ENCODE assay signal across 26 cellular contexts in genomic region chr10:43354325-43354635, GRCh38. TPM values are rescaled to one million over a fixed set of nuclear protein-coding genes. Genes with fewer than 3 reads are reported as not detected.
DNase-seq lines count a peak whose midpoint lies in the region; ATAC-seq and TF ChIP-seq lines count a peak whose summit lies in the region.
"Had no signal": no experiment of that assay in that cellular context is flagged by ENCODE, and none has a peak within 500 bp of the region (broad histone marks: within the 10 kb centered on the region; RNA-seq: fewer than 3 reads in every experiment).

No MANE protein-coding gene starts in this region.

- no TSS peak for BruUV-seq in PC-9 (replicated peaks; lab: Mats Ljungman, UMichigan)

- no peaks in the 10 kb centered on the region for H4K20me1 ChIP-seq in H9 (ENCODE audit: control insufficient read depth, insufficient read depth, insufficient read length)
- H4K20me1 ChIP-seq in PC-9 (ENCODE audit: insufficient read depth), result no peaks in the 10 kb centered on the region
- H4K20me1 ChIP-seq in GM23338 (replicated peaks; ENCODE audit: insufficient read depth), result no peaks in the 10 kb centered on the region

- no peak overlapping the region for H4K8ac ChIP-seq in H9 (replicated peaks; ENCODE audit: insufficient read length, low read depth, low read length)

- no peaks in the 10 kb centered on the region for H3K36me3 ChIP-seq in PC-9 (ENCODE audit: low read depth)
- no peaks in the 10 kb centered on the region for H3K36me3 ChIP-seq in left lung
- H3K36me3 ChIP-seq in GM23338 (ENCODE audit: insufficient read depth), result no peaks in the 10 kb centered on the region
- H3K36me3 ChIP-seq: heart right ventricle, thoracic aorta had no signal

- H3K4ac ChIP-seq in H9 (ENCODE audit: low read depth, low read length), result no peak overlapping the region

- H2BK120ac ChIP-seq in H9 (ENCODE audit: low read depth, low read length, poor library complexity, severe bottlenecking), result no peak overlapping the region

- H3F3A ChIP-seq in PC-9 (ENCODE audit: insufficient read depth, low read depth), result peaks cover 56% of the 10 kb centered on the region
- no peaks in the 10 kb centered on the region for H3F3A ChIP-seq in GM23338 (replicated peaks; ENCODE audit: low read depth)

- POLR2A ChIA-PET in PC-9 (lab: Charles Lee; ENCODE audit: unreplicated experiment), result no interaction called here

- H3K14ac ChIP-seq in H9 (ENCODE audit: insufficient read depth, low read length), result no peak overlapping the region

- H3K4me1 Mint-ChIP-seq in H9, result peaks cover 27 to 41% of the 10 kb centered on the region in 2 experiments
- H3K4me1 Mint-ChIP-seq in stimulated activated effector memory CD8-positive, alpha-beta T cell treated with anti-CD3 and anti-CD28 coated beads, Interleukin-12 subunit alpha, Interleukin-12 subunit beta, amount 100 ng/mL, for 72 hours, result peaks cover 14% of the 10 kb centered on the region
- peaks cover 18% of the 10 kb centered on the region for H3K4me1 Mint-ChIP-seq in GM23338

- H3K23me2 ChIP-seq in H9 (ENCODE audit: insufficient read length, low read depth, low read length, poor library complexity, severe bottlenecking), result no peaks in the 10 kb centered on the region

- H3T11ph ChIP-seq in H9 (ENCODE audit: low read length), result no peak overlapping the region

- peaks cover 2% of the 10 kb centered on the region; the same call in 1 of the 2 replicates for H3K4me1 ChIP-seq in H9 (ENCODE audit: insufficient read depth, low read length)
- H3K4me1 ChIP-seq in PC-9 (replicated peaks; ENCODE audit: insufficient read depth), result peaks cover 61% of the 10 kb centered on the region
- H3K4me1 ChIP-seq in left lung, result no peaks in the 10 kb centered on the region
- H3K4me1 ChIP-seq in GM23338 (ENCODE audit: insufficient read depth), result peaks cover 17% of the 10 kb centered on the region

- H3K27ac Mint-ChIP-seq in H9 (peak overlapping the region in 2 of 3 experiments; percentile 3 to 80; a peak in 2 of 7 replicates), GM23338 (no peak overlapping the region)
- peak overlapping the region; percentile 43 for H3K27ac Mint-ChIP-seq in stimulated activated effector memory CD8-positive, alpha-beta T cell treated with anti-CD3 and anti-CD28 coated beads, Interleukin-12 subunit alpha, Interleukin-12 subunit beta, amount 100 ng/mL, for 72 hours
- H3K27ac Mint-ChIP-seq: activated CD4-positive, alpha-beta memory T cell treated with anti-CD3 and anti-CD28 coated beads for 36 hours; activated naive CD8-positive, alpha-beta T cell treated with anti-CD3 and anti-CD28 coated beads for 36 hours; CD14-positive monocyte had no signal

- DNase-seq in H9, result no peak
- DNase-seq in PC-9, result no peak
- no peak for DNase-seq in epithelial cell of prostate (ENCODE audit: low read depth, low spot score)
- no peak for DNase-seq in stimulated activated effector memory CD8-positive, alpha-beta T cell treated with anti-CD3 and anti-CD28 coated beads, Interleukin-12 subunit alpha, Interleukin-12 subunit beta, amount 100 ng/mL, for 72 hours (ENCODE audit: low spot score in 2 of 2)
- DNase-seq in left lung, result no peak
- no peak for DNase-seq in GM23338 (ENCODE audit: low spot score)
- DNase-seq: activated CD4-positive, alpha-beta memory T cell treated with anti-CD3 and anti-CD28 coated beads for 36 hours; activated CD8-positive, alpha-beta memory T cell treated with anti-CD3 and anti-CD28 coated beads, Interleukin-2, amount 50 U/mL, for 48 hours; activated effector memory CD4-positive, alpha-beta T cell treated with Interleukin-2 at 50 U/mL for 16 hours; activated naive CD8-positive, alpha-beta T cell treated with anti-CD3 and anti-CD28 coated beads for 36 hours; cerebellar nuclear complex; EL; erythroblast; foreskin fibroblast; heart right ventricle; KBM-7; mesenchymal stem cell; NCI-H524; retina; small intestine; stimulated activated CD4-positive, alpha-beta T cell treated with anti-CD3 and anti-CD28 coated beads, Interleukin-1b, Interleukin-23, amount 100 ng/mL, for 48 hours had no signal

- H3K4me3 Mint-ChIP-seq in H9 (no peak overlapping the region), GM23338 (no peak overlapping the region)
- no peak overlapping the region for H3K4me3 Mint-ChIP-seq in stimulated activated effector memory CD8-positive, alpha-beta T cell treated with anti-CD3 and anti-CD28 coated beads, Interleukin-12 subunit alpha, Interleukin-12 subunit beta, amount 100 ng/mL, for 72 hours
- H3K4me3 Mint-ChIP-seq: activated CD4-positive, alpha-beta memory T cell treated with anti-CD3 and anti-CD28 coated beads for 36 hours; activated naive CD8-positive, alpha-beta T cell treated with anti-CD3 and anti-CD28 coated beads for 36 hours; CD14-positive monocyte had no signal

- H3K4me2 ChIP-seq in H9 (ENCODE audit: insufficient read depth, insufficient read length, low read length) (no peak overlapping the region), PC-9 (peak overlapping the region; percentile 52), GM23338 (no peak overlapping the region)

- CTCF ChIA-PET in PC-9 (lab: Charles Lee), result interaction anchor here (0.5 to 0.7 kb wide), 2 partner anchors 67 to 107 kb away, joined by 3 to 5 read pairs; no protein-coding TSS in a partner anchor

- H3K27ac ChIP-seq in H9 (ENCODE audit: insufficient read length, low read depth, low read length) (no peak overlapping the region), PC-9 (peak overlapping the region; percentile 80), epithelial cell of prostate (peak overlapping the region; percentile 83), left lung (no peak overlapping the region), GM23338 (ENCODE audit: low read depth) (no peak overlapping the region)
- H3K27ac ChIP-seq: heart right ventricle, thoracic aorta had no signal

- H3K9me3 ChIP-seq in H9 (ENCODE audit: control insufficient read depth, low read depth, low read length) (no peaks in the 10 kb centered on the region), PC-9 (ENCODE audit: insufficient read depth, low read depth) (no peaks in the 10 kb centered on the region), left lung (no peaks in the 10 kb centered on the region)
- H3K9me3 ChIP-seq: heart right ventricle, thoracic aorta had no signal

- intact Hi-C loops in PC-9 (cut with micrococcal nuclease; ENCODE audit: unreplicated experiment) (loop anchor here (2.0 to 5.0 kb wide), 3 partner anchors 23 to 83 kb away; partner anchors contain the start of gene ZNF487), left lung (cut with DNase I) (no loop called here)

- H3K9me2 ChIP-seq in PC-9 (ENCODE audit: insufficient read depth) (no peaks in the 10 kb centered on the region), GM23338 (ENCODE audit: insufficient read depth) (no peaks in the 10 kb centered on the region)

- H3K79me2 ChIP-seq in H9 (ENCODE audit: insufficient read depth, low read length) (no peaks in the 10 kb centered on the region), PC-9 (ENCODE audit: low read depth) (no peaks in the 10 kb centered on the region), GM23338 (replicated peaks; ENCODE audit: insufficient read depth) (no peaks in the 10 kb centered on the region)

- H3K27me3 Mint-ChIP-seq in H9 (ENCODE audit: low read depth) (no peaks in the 10 kb centered on the region), GM23338 (ENCODE audit: insufficient read depth, low read depth, poor library complexity) (peaks cover 5% of the 10 kb centered on the region)

- H2BK15ac ChIP-seq in H9 (ENCODE audit: low read depth, low read length), result no peak overlapping the region

- H3K27me3 ChIP-seq in H9 (ENCODE audit: insufficient read depth, low read length) (no peaks in the 10 kb centered on the region), PC-9 (ENCODE audit: insufficient read depth, low read depth) (no peaks in the 10 kb centered on the region), left lung (peaks cover 0 to 32% of the 10 kb centered on the region in 2 donors), GM23338 (ENCODE audit: insufficient read depth) (no peaks in the 10 kb centered on the region)

- no peak overlapping the region for H2BK12ac ChIP-seq in H9 (ENCODE audit: insufficient read length, low read depth, low read length)

- TF ChIP-seq CTCF in H9 (conservative IDR thresholded peaks at IDR 0.05), result no peak
- no peak for TF ChIP-seq CTCF in PC-9 (conservative IDR thresholded peaks at IDR 0.05)
- TF ChIP-seq CTCF in left lung (IDR thresholded peaks at IDR 0.05), result no peak
- TF ChIP-seq CTCF in GM23338 (conservative IDR thresholded peaks at IDR 0.05; ENCODE audit: low read depth in 2 of 2), result no peak

- peak; percentile 32 for ATAC-seq in stimulated activated effector memory CD8-positive, alpha-beta T cell treated with anti-CD3 and anti-CD28 coated beads, Interleukin-12 subunit alpha, Interleukin-12 subunit beta, amount 100 ng/mL, for 72 hours
- ATAC-seq in HG03159 (IDR thresholded peaks at IDR 0.05; ENCODE audit: unreplicated experiment) (no peak), left lung (no peak), GM23338 (no peak)
- ATAC-seq: HCT116, heart right ventricle had no signal

- no CpG with 5 or more reads among the region's 2 CpGs for WGBS in H9 (ENCODE audit: extremely low coverage, insufficient read length, low lambda C conversion rate)

- H3K23ac ChIP-seq in H9 (ENCODE audit: insufficient read length, low read depth, low read length), result no peak overlapping the region

- H2BK20ac ChIP-seq in H9 (ENCODE audit: low read depth, low read length, poor library complexity, severe bottlenecking), result no peak overlapping the region

- H2AFZ ChIP-seq in H9 (ENCODE audit: low read length), result no peak overlapping the region
- no peak overlapping the region for H2AFZ ChIP-seq in PC-9
- no peak overlapping the region; the same call in 1 of the 2 replicates for H2AFZ ChIP-seq in GM23338

- no peak overlapping the region for H2BK5ac ChIP-seq in H9 (ENCODE audit: insufficient read length, low read length)

- H3K9ac ChIP-seq in H9 (ENCODE audit: extremely low read depth, insufficient read length, low read length), result no peak overlapping the region

- H3K4me3 ChIP-seq in PC-9 (no peak overlapping the region), left lung (no peak overlapping the region), GM23338 (no peak overlapping the region)
- H3K4me3 ChIP-seq: heart right ventricle, thoracic aorta had no signal

- no peaks in the 10 kb centered on the region for H3K79me1 ChIP-seq in H9 (ENCODE audit: insufficient read depth, low read depth, low read length, poor library complexity, severe bottlenecking)

- no peak overlapping the region for H3K56ac ChIP-seq in H9 (ENCODE audit: insufficient read length, low read depth, low read length)

- no peaks in the 10 kb centered on the region for H3K9me3 Mint-ChIP-seq in H9
- H3K9me3 Mint-ChIP-seq in stimulated activated effector memory CD8-positive, alpha-beta T cell treated with anti-CD3 and anti-CD28 coated beads, Interleukin-12 subunit alpha, Interleukin-12 subunit beta, amount 100 ng/mL, for 72 hours, result no peaks in the 10 kb centered on the region
- no peaks in the 10 kb centered on the region for H3K9me3 Mint-ChIP-seq in GM23338
- H3K9me3 Mint-ChIP-seq: activated CD4-positive, alpha-beta memory T cell treated with anti-CD3 and anti-CD28 coated beads for 36 hours; activated naive CD8-positive, alpha-beta T cell treated with anti-CD3 and anti-CD28 coated beads for 36 hours had no signal

- no peak overlapping the region for H4K91ac ChIP-seq in H9 (ENCODE audit: insufficient read length, low read depth, low read length)

- H3K36me3 Mint-ChIP-seq in H9 (ENCODE audit: insufficient read depth in 1 of 3, low read depth in 3 of 3) (no peaks in the 10 kb centered on the region), GM23338 (ENCODE audit: low read depth) (no peaks in the 10 kb centered on the region)
- no peaks in the 10 kb centered on the region for H3K36me3 Mint-ChIP-seq in stimulated activated effector memory CD8-positive, alpha-beta T cell treated with anti-CD3 and anti-CD28 coated beads, Interleukin-12 subunit alpha, Interleukin-12 subunit beta, amount 100 ng/mL, for 72 hours
- H3K36me3 Mint-ChIP-seq: activated CD4-positive, alpha-beta memory T cell treated with anti-CD3 and anti-CD28 coated beads for 36 hours; activated naive CD8-positive, alpha-beta T cell treated with anti-CD3 and anti-CD28 coated beads for 36 hours; CD14-positive monocyte had no signal

- no peak overlapping the region for H2AK5ac ChIP-seq in H9 (ENCODE audit: insufficient read length, low read length)

- H3K18ac ChIP-seq in H9 (ENCODE audit: insufficient read length, low read depth, low read length), result no peak overlapping the region

- H4K5ac ChIP-seq in H9 (ENCODE audit: insufficient read length, low read depth, low read length), result no peak overlapping the region

RNA-seq across cellular contexts. Expression of gene FXYD4, which starts 17.2 kb away (rescaled TPM):
- total RNA-seq in H9 (2021) (not detected in 2 replicates), PC-9 (2021) (not detected in 2 replicates), left lung (1 to 10 TPM; 1.0 to 6.0 TPM)
- total RNA-seq in GM23338 (2014; rRNA removed; shearing (Covaris generic)), result not detected in 2 replicates
- not detected in 2 replicates for polyA plus RNA-seq in GM23338 (2016; fragmentation: Nextera tagmentation; extraction: Ambion mirVana)
- total RNA-seq: activated CD4-positive, alpha-beta memory T cell treated with anti-CD3 and anti-CD28 coated beads for 36 hours; activated naive CD8-positive, alpha-beta T cell treated with anti-CD3 and anti-CD28 coated beads for 36 hours; omental fat pad; thoracic aorta had no signal
- polyA plus RNA-seq: CD14-positive monocyte, heart right ventricle had no signal

RNA-seq across cellular contexts. Expression of gene HNRNPF, which starts 54.7 kb away (rescaled TPM):
- 411 and 420 TPM in 2 replicates for total RNA-seq in H9 (2021)
- total RNA-seq in PC-9 (2021), result 267 and 337 TPM in 2 replicates
- 100 to 1,000 TPM; 161 to 230 TPM for total RNA-seq in left lung
- total RNA-seq in GM23338 (2014; rRNA removed; shearing (Covaris generic)), result 346 and 378 TPM in 2 replicates
- 197 and 210 TPM in 2 replicates for polyA plus RNA-seq in GM23338 (2016; fragmentation: Nextera tagmentation; extraction: Ambion mirVana)

Comparison
In these comparisons a context has a peak if more than half of its experiments do, and no peak if none do; other contexts are left out.
1. H3K27ac ChIP-seq: peak in PC-9 (single experiment) and epithelial cell of prostate (single experiment); none in H9 (single experiment), left lung (0 of 2) and GM23338 (single experiment).